ENCODE assay signal across 1 cellular context in genomic region chr1:172603816-172604215, GRCh38.
TF ChIP-seq lines count a peak whose summit lies in the region.

No MANE protein-coding gene starts in this region.

TF ChIP-seq in GM12878, 131 proteins besides CTCF, POLR2A, EP300 and RAD21:
- TF ChIP-seq ZZZ3 (IDR thresholded peaks at IDR 0.05; ENCODE audit: control insufficient read depth, insufficient read length, low read depth): no peak
- TF ChIP-seq ZSCAN29 (IDR thresholded peaks at IDR 0.05): no peak
- TF ChIP-seq SIX5 (IDR thresholded peaks at IDR 0.05; ENCODE audit: low read depth, low read length, severe bottlenecking): no peak
- TF ChIP-seq NFXL1 (IDR thresholded peaks at IDR 0.05; ENCODE audit: borderline replicate concordance): no peak
- no peak for TF ChIP-seq E2F4 (IDR thresholded peaks at IDR 0.05; ENCODE audit: low read depth, low read length)
- TF ChIP-seq RFX5 (IDR thresholded peaks at IDR 0.05; ENCODE audit: low read depth, low read length): no peak
- no peak for TF ChIP-seq NRF1 (conservative IDR thresholded peaks at IDR 0.05; ENCODE audit: low read depth, low read length)
- no peak for TF ChIP-seq POLR2AphosphoS5 (IDR thresholded peaks at IDR 0.05; ENCODE audit: low read length)
- TF ChIP-seq NKRF (conservative IDR thresholded peaks at IDR 0.05): no peak
- TF ChIP-seq PML (IDR thresholded peaks at IDR 0.05; ENCODE audit: low read length): no peak
- no peak for TF ChIP-seq FOS (IDR thresholded peaks at IDR 0.05; ENCODE audit: borderline replicate concordance, extremely low read depth, insufficient read length)
- no peak for TF ChIP-seq BHLHE40 (IDR thresholded peaks at IDR 0.05; ENCODE audit: borderline replicate concordance in 1 of 2, low read depth in 2 of 2, low read length in 1 of 2)
- TF ChIP-seq MEF2B (IDR thresholded peaks at IDR 0.05; ENCODE audit: partially characterized antibody, poor library complexity, severe bottlenecking): no peak
- TF ChIP-seq SMARCA5 (IDR thresholded peaks at IDR 0.05): no peak
- TF ChIP-seq NBN (IDR thresholded peaks at IDR 0.05): no peak
- no peak for TF ChIP-seq PAX5 (IDR thresholded peaks at IDR 0.05; ENCODE audit: borderline replicate concordance, low read depth, low read length)
- no peak for TF ChIP-seq JUND (IDR thresholded peaks at IDR 0.05; ENCODE audit: low read depth, low read length)
- no peak for TF ChIP-seq BCL3 (IDR thresholded peaks at IDR 0.05; ENCODE audit: borderline replicate concordance, insufficient read depth, low read depth, low read length, poor library complexity, severe bottlenecking)
- no peak for TF ChIP-seq SPI1 (IDR thresholded peaks at IDR 0.05; ENCODE audit: borderline replicate concordance, insufficient read depth, low read depth, low read length)
